ENCODE assay signal across 1 cellular context in genomic region chr4:522438-522837, GRCh38.
TF ChIP-seq lines count a peak whose summit lies in the region.

No MANE protein-coding gene starts in this region.

TF ChIP-seq in SK-N-SH, 30 proteins besides CTCF, POLR2A, EP300 and RAD21 (continued from another document):
- no peak for TF ChIP-seq REST (IDR thresholded peaks at IDR 0.05; ENCODE audit: low read depth, low read length)
- no peak for TF ChIP-seq POLR2AphosphoS5 (IDR thresholded peaks at IDR 0.05; ENCODE audit: low read depth, low read length)
- TF ChIP-seq GATA2 (CRISPR knock-in tag; IDR thresholded peaks at IDR 0.05): no peak
- TF ChIP-seq TEAD4 (IDR thresholded peaks at IDR 0.05; ENCODE audit: borderline replicate concordance, insufficient read depth): no peak
